In genomic region chrX:18582910-18583493, GRCh38 we compare ENCODE assay signal across 38 cellular contexts.
DNase-seq lines count a peak whose midpoint lies in the region; ATAC-seq, FAIRE-seq and TF ChIP-seq lines count a peak whose summit lies in the region.
"Had no signal": no experiment of that assay in that cellular context is flagged by ENCODE, and none has a peak within 500 bp of the region (broad histone marks: within the 10 kb centered on the region; RNA-seq: fewer than 3 reads in every experiment).

No MANE protein-coding gene starts in this region.

- no peak overlapping the region for H4K91ac ChIP-seq in IMR-90 (ENCODE audit: insufficient read depth, low read depth, low read length)

- no peaks in the 10 kb centered on the region for H3K27me3 ChIP-seq in IMR-90 (ENCODE audit: control insufficient read depth, insufficient read depth, low read length)
- H3K27me3 ChIP-seq: ascending aorta, heart left ventricle, spleen, testis had no signal

- POLR2A ChIA-PET in IMR-90 (lab: Charles Lee; ENCODE audit: unreplicated experiment) = no interaction called here

- CTCF ChIA-PET in IMR-90 (lab: Yijun Ruan, JAX) = no interaction called here

- TF ChIP-seq CTCF in IMR-90 (conservative IDR thresholded peaks at IDR 0.05; ENCODE audit: low read depth, low read length) = no peak
- TF ChIP-seq CTCF in choroid plexus epithelial cell (conservative IDR thresholded peaks at IDR 0.05; ENCODE audit: low read depth, low read length) = no peak
- no peak for TF ChIP-seq CTCF in foreskin fibroblast (IDR thresholded peaks at IDR 0.05; ENCODE audit: low read depth, low read length)

- no peak overlapping the region for H3K4me2 ChIP-seq in IMR-90 (ENCODE audit: low read depth, low read length)

- DNase-seq in AG08395 (ENCODE audit: low spot score) (peak; percentile 3), IMR-90 (peak; percentile 10), choroid plexus epithelial cell (ENCODE audit: low read depth) (peak; percentile 3), foreskin fibroblast (peak; percentile 1 to 32), retina (no peak), D341Med (ENCODE audit: low spot score) (no peak), GM12892 (ENCODE audit: insufficient read length) (no peak), cardiac septum (ENCODE audit: low spot score) (no peak)
- DNase-seq: 8988T; activated B cell treated with CpG ODN at 0.5 μM for 24 hours; activated CD4-positive, alpha-beta T cell treated with anti-CD3 and anti-CD28 coated beads, Interleukin-2, amount 50 U/mL, for 1 hour; activated effector memory CD4-positive, alpha-beta T cell treated with anti-CD3 and anti-CD28 coated beads, Interleukin-2, amount 50 U/mL, for 16 hours; activated naive CD8-positive, alpha-beta T cell treated with anti-CD3 and anti-CD28 coated beads for 36 hours; activated T-cell treated with anti-CD3 and anti-CD28 coated beads, Interleukin-2, amount 50 U/mL, for 1 hour; caudate nucleus; CD8-positive, alpha-beta T cell; DMS153; HCEC 1CT; heart left ventricle; Kasumi-1; midbrain; naive B cell; NCI-H1417 treated with DMSO at 0.1 percent for 48 hours; NCI-H2081; NCI-H2227 treated with DMSO at 0.1 percent for 48 hours; NCI-H526 treated with DMSO at 0.1 percent for 48 hours; posterior cingulate gyrus; right cardiac atrium; SHP77 treated with DMSO at 0.1 percent for 48 hours; spleen; stimulated activated CD4-positive, alpha-beta T cell treated with anti-CD3 and anti-CD28 coated beads, Interleukin-2, amount 100 ng/mL, for 24 hours; stimulated activated naive CD8-positive, alpha-beta T cell treated with anti-CD3 and anti-CD28 coated beads, Interleukin-15, Interleukin-2, amounts not matched to agents 100 U/mL and 50 U/mL, for 24 hours; SW 1271; T1000; testis had no signal

- H2BK5ac ChIP-seq in IMR-90 (ENCODE audit: low read depth, low read length, poor library complexity, severe bottlenecking) = no peak overlapping the region

- H3K9me3 ChIP-seq in IMR-90 (ENCODE audit: control insufficient read depth, insufficient read depth, low read length) = no peaks in the 10 kb centered on the region
- H3K9me3 ChIP-seq: ascending aorta, heart left ventricle, spleen, testis had no signal

- no peak for ATAC-seq in IMR-90 (ENCODE audit: low read depth)
- ATAC-seq: CD8-positive, alpha-beta T cell; heart left ventricle; stimulated activated naive CD8-positive, alpha-beta T cell treated with anti-CD3 and anti-CD28 coated beads, Interleukin-15, Interleukin-2, amounts not matched to agents 100 U/mL and 50 U/mL, for 24 hours had no signal

- H3K14ac ChIP-seq in IMR-90 (replicated peaks; ENCODE audit: low read depth, low read length) = no peak overlapping the region

- H3K4me1 ChIP-seq in IMR-90 (ENCODE audit: control insufficient read depth, insufficient read depth, low read length) = no peaks in the 10 kb centered on the region
- H3K4me1 ChIP-seq: ascending aorta, heart left ventricle, spleen, testis had no signal

- no peak for TF ChIP-seq RAD21 in IMR-90 (IDR thresholded peaks at IDR 0.05; ENCODE audit: low read length)

- H2BK120ac ChIP-seq in IMR-90 (ENCODE audit: low read depth, low read length) = no peak overlapping the region

- H3K56ac ChIP-seq in IMR-90 (ENCODE audit: extremely low read depth, insufficient read depth, low read length) = no peak overlapping the region

- intact Hi-C loops in IMR-90 (cut with micrococcal nuclease) = no loop called here
- intact Hi-C loops in cardiac septum (cut with DNase I) = no loop called here

- H3K9ac ChIP-seq in IMR-90 (ENCODE audit: low read depth, low read length) = no peak overlapping the region

- H3K23ac ChIP-seq in IMR-90 (ENCODE audit: low read depth, low read length) = no peak overlapping the region

- no peaks in the 10 kb centered on the region for H3K9me1 ChIP-seq in IMR-90 (ENCODE audit: insufficient read depth, low read length)

- WGBS in IMR-90 (ENCODE audit: extremely low coverage in 2 of 2, insufficient read length in 1 of 2), 2 experiments = no CpG with 5 or more reads among the region's 6 CpGs

- TF ChIP-seq POLR2A in IMR-90 (IDR thresholded peaks at IDR 0.05; ENCODE audit: low read depth, low read length) (no peak), GM12892 (IDR thresholded peaks at IDR 0.05; ENCODE audit: low read depth, low read length) (no peak)

- dilution Hi-C loops in IMR-90 (cut with HindIII; ENCODE audit: low sequenced_read_pairs, unreplicated experiment) = no loop called here

- H2AK9ac ChIP-seq in IMR-90 (replicated peaks; ENCODE audit: low read depth, low read length, poor library complexity) = no peak overlapping the region

- no peak overlapping the region for H2BK20ac ChIP-seq in IMR-90 (ENCODE audit: low read depth, low read length)

- no peaks in the 10 kb centered on the region for H3K79me1 ChIP-seq in IMR-90 (ENCODE audit: low read depth in 1 of 2, low read length in 2 of 2)

- in situ Hi-C loops in IMR-90 (cut with MboI; ENCODE audit: low sequenced_read_pairs) = no loop called here

- no peak for FAIRE-seq in GM12892 (lab: Jason Lieb, UNC)
- FAIRE-seq: endometrium, GM12891 had no signal

- no peak overlapping the region for H4K5ac ChIP-seq in IMR-90 (ENCODE audit: low read depth, low read length)

- H3K4me3 ChIP-seq in IMR-90 (ENCODE audit: insufficient read depth, low read depth, low read length) (no peak overlapping the region), choroid plexus epithelial cell (ENCODE audit: low read depth, low read length) (no peak overlapping the region), foreskin fibroblast (ENCODE audit: low read depth in 1 of 2, low read length in 2 of 2) (no peak overlapping the region)
- H3K4me3 ChIP-seq: ascending aorta, heart left ventricle, spleen, testis had no signal

- no peak overlapping the region for H2BK15ac ChIP-seq in IMR-90 (ENCODE audit: low read depth, low read length)

- no peak overlapping the region for H4K8ac ChIP-seq in IMR-90 (ENCODE audit: low read depth in 2 of 2, low read length in 2 of 2)

- H3K36me3 ChIP-seq in IMR-90 (ENCODE audit: control insufficient read depth, insufficient read depth, low read length) = no peaks in the 10 kb centered on the region; the same call in 1 of the 2 replicates
- H3K36me3 ChIP-seq: ascending aorta had no signal

- H4K20me1 ChIP-seq in IMR-90 (ENCODE audit: insufficient read depth, low read length) = no peaks in the 10 kb centered on the region

- H2AFZ ChIP-seq in IMR-90 (replicated peaks; ENCODE audit: low read length, poor library complexity) = no peak overlapping the region

- no peak overlapping the region for H3K4ac ChIP-seq in IMR-90 (ENCODE audit: low read depth, low read length)

- no peak overlapping the region for H3K27ac ChIP-seq in IMR-90 (ENCODE audit: insufficient read depth, low read length)
- H3K27ac ChIP-seq: ascending aorta, heart left ventricle, spleen, testis had no signal

- no peak overlapping the region for H3K18ac ChIP-seq in IMR-90 (ENCODE audit: low read depth, low read length)

- H2AK5ac ChIP-seq in IMR-90 (ENCODE audit: low read depth, low read length) = no peak overlapping the region

- no TSS peak for BruUV-seq in IMR-90 (replicated peaks; lab: Mats Ljungman, UMichigan)

TF ChIP-seq in IMR-90, 13 proteins besides CTCF, POLR2A, EP300 and RAD21:
- TF ChIP-seq NFE2L2 (IDR thresholded peaks at IDR 0.05; ENCODE audit: low read depth, low read length) = no peak
- no peak for TF ChIP-seq CEBPB (IDR thresholded peaks at IDR 0.05; ENCODE audit: low read depth, low read length)
- TF ChIP-seq MXI1 (IDR thresholded peaks at IDR 0.05; ENCODE audit: borderline replicate concordance, low read depth, low read length) = no peak
- TF ChIP-seq RCOR1 (IDR thresholded peaks at IDR 0.05; ENCODE audit: insufficient replicate concordance, low read length) = no peak
- TF ChIP-seq FOS (IDR thresholded peaks at IDR 0.05; ENCODE audit: low read depth, low read length) = no peak
- no peak for TF ChIP-seq CHD1 (IDR thresholded peaks at IDR 0.05; ENCODE audit: low read depth, low read length)
- no peak for TF ChIP-seq ELK1 (IDR thresholded peaks at IDR 0.05; ENCODE audit: borderline replicate concordance, low read depth, low read length)
- no peak for TF ChIP-seq USF2 (IDR thresholded peaks at IDR 0.05; ENCODE audit: low read depth, low read length)
- no peak for TF ChIP-seq MAFK (IDR thresholded peaks at IDR 0.05; ENCODE audit: low read depth, low read length)
- no peak for TF ChIP-seq MAZ (IDR thresholded peaks at IDR 0.05; ENCODE audit: borderline replicate concordance, low read depth, low read length)
- TF ChIP-seq SMC3 (IDR thresholded peaks at IDR 0.05; ENCODE audit: low read depth, low read length) = no peak
- no peak for TF ChIP-seq RFX5 (IDR thresholded peaks at IDR 0.05; ENCODE audit: low read depth, low read length)

Comparison
In these comparisons a context has a peak if more than half of its experiments do, and no peak if none do; other contexts are left out.
1. DNase-seq: peak in AG08395 (single experiment), IMR-90 (single experiment), choroid plexus epithelial cell (single experiment) and foreskin fibroblast (2 of 2); none in retina (single experiment), D341Med (single experiment), GM12892 (single experiment) and cardiac septum (single experiment).